ENCODE assay signal across 15 cellular contexts in the genomic region with DNA sequence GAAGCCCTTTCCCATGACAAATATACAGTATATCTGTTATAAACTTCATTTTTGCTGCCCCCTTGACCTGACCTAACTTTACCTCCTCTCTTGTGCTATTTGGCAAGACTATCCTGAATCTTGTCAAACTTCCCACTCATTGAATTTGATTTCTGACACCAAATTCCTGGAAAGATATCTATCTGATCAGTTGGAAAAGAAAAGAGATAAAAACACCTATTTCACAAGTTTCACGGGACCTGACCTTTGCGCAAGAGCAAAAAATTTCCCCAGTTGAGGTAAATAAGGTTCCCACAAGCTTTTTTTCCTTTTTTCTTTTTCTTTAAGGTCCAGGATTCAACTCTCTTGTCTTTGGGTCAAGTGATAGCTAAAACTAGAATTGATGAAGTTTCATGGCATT.
"Had no signal": no experiment of that assay in that cellular context is flagged by ENCODE, and none has a peak within 500 bp of the region (broad histone marks: within the 10 kb centered on the region; RNA-seq: fewer than 3 reads in every experiment).

No MANE protein-coding gene starts in this region.

- H3K4me1 Mint-ChIP-seq: neural crest cell had no signal

- H3K27me3 Mint-ChIP-seq: dendritic cell treated with granulocyte-macrophage colony-stimulating factor and Interleukin-4, amounts not matched to agents 40 ng/mL and 50 ng/mL, for 4 days had no signal

- H3K36me3 ChIP-seq: ovary, tibial artery, vagina had no signal

- ATAC-seq: activated CD4-positive, CD25-positive, alpha-beta regulatory T cell treated with anti-CD3 and anti-CD28 coated beads, Interleukin-2, amount 50 U/mL, for 24 hours; stimulated activated naive B cell treated with anti-CD40 and anti-IgM and Interleukin-4, amounts not matched to agents 10 μg/mL and 1 μg/mL and 100 μg/mL, for 72 hours had no signal

- H3K4me3 Mint-ChIP-seq: dendritic cell treated with granulocyte-macrophage colony-stimulating factor and Interleukin-4, amounts not matched to agents 40 ng/mL and 50 ng/mL, for 4 days; neural crest cell; stimulated activated naive B cell treated with anti-CD40 and anti-IgM and Interleukin-4, amounts not matched to agents 10 μg/mL and 1 μg/mL and 100 μg/mL, for 72 hours had no signal

- DNase-seq: activated naive CD4-positive, alpha-beta T cell treated with Interleukin-2 at 50 U/mL for 16 hours; aorta; effector memory CD4-positive, alpha-beta T cell; foreskin fibroblast; glutamatergic neuron; mammary epithelial cell; ovary; stimulated activated CD4-positive, alpha-beta T cell treated with anti-CD3 and anti-CD28 coated beads, Interleukin-4, amount 100 ng/mL, for 1 hour; stimulated activated naive B cell treated with anti-CD40 and anti-IgM and Interleukin-4, amounts not matched to agents 10 μg/mL and 1 μg/mL and 100 μg/mL, for 72 hours; T1000; tibial artery had no signal

- H3K9me3 ChIP-seq: ovary, tibial artery, vagina had no signal

- H3K4me3 ChIP-seq: ovary, tibial artery, vagina had no signal

- H3K27ac Mint-ChIP-seq: dendritic cell treated with granulocyte-macrophage colony-stimulating factor and Interleukin-4, amounts not matched to agents 40 ng/mL and 50 ng/mL, for 4 days; stimulated activated naive B cell treated with anti-CD40 and anti-IgM and Interleukin-4, amounts not matched to agents 10 μg/mL and 1 μg/mL and 100 μg/mL, for 72 hours had no signal

- H3K27me3 ChIP-seq: ovary, vagina had no signal

- H3K27ac ChIP-seq: ovary, tibial artery, vagina had no signal

- H3K9me3 Mint-ChIP-seq: dendritic cell treated with granulocyte-macrophage colony-stimulating factor and Interleukin-4, amounts not matched to agents 40 ng/mL and 50 ng/mL, for 4 days; neural crest cell; stimulated activated naive B cell treated with anti-CD40 and anti-IgM and Interleukin-4, amounts not matched to agents 10 μg/mL and 1 μg/mL and 100 μg/mL, for 72 hours had no signal

- H3K4me1 ChIP-seq: tibial artery had no signal
